Comparison of ENCODE assay signal across 17 cellular contexts in the genomic region with DNA sequence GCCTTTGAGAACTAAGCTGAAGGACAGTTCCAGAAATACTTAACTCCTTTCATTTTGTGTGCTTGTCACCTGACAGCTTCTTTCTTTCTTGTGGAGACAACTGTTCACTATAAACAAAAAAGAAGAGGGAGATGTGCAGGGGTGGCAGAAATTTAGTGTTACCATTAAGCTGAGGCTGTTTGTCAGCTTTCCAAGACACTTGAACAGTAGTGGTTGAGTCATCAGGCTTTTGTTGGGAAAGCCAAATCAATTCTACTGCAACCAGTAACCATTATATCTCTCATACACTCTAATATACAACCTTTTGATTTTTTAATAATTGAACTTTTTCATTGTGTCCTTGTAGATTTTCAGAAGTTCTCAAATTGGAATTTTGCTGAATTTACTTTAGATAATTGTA.
DNase-seq lines count a peak whose midpoint lies in the region; ATAC-seq and TF ChIP-seq lines count a peak whose summit lies in the region.
"Had no signal": no experiment of that assay in that cellular context is flagged by ENCODE, and none has a peak within 500 bp of the region (broad histone marks: within the 10 kb centered on the region; RNA-seq: fewer than 3 reads in every experiment).

No MANE protein-coding gene starts in this region.

- H3K4me1 Mint-ChIP-seq in T-cell: no peaks in the 10 kb centered on the region
- H3K4me1 Mint-ChIP-seq: mesothelial cell of epicardium had no signal

- CTCF ChIA-PET in T-cell (lab: Charles Lee): no interaction called here

- H3K4me3 Mint-ChIP-seq in T-cell: no peak overlapping the region
- H3K4me3 Mint-ChIP-seq: brain, mesothelial cell of epicardium had no signal

- H3K36me3 ChIP-seq in MG63: no peaks in the 10 kb centered on the region
- H3K36me3 ChIP-seq: gastroesophageal sphincter, HAP-1, stomach, uterus had no signal

- H3K4me3 ChIP-seq in MG63: no peak overlapping the region
- H3K4me3 ChIP-seq in choroid plexus epithelial cell (ENCODE audit: low read depth, low read length): no peak overlapping the region
- H3K4me3 ChIP-seq: gastroesophageal sphincter, HAP-1, SK-N-MC, stomach, uterus had no signal

- no peaks in the 10 kb centered on the region for H3K9me3 ChIP-seq in MG63
- H3K9me3 ChIP-seq: HAP-1, stomach, uterus had no signal

- no peaks in the 10 kb centered on the region for H3K27me3 ChIP-seq in MG63
- H3K27me3 ChIP-seq: gastroesophageal sphincter, stomach, uterus had no signal

- no peaks in the 10 kb centered on the region for H3K9me3 Mint-ChIP-seq in T-cell
- H3K9me3 Mint-ChIP-seq: brain, mesothelial cell of epicardium had no signal

- no peak for TF ChIP-seq CTCF in choroid plexus epithelial cell (conservative IDR thresholded peaks at IDR 0.05; ENCODE audit: low read depth, low read length)

- no peak overlapping the region for H3K27ac Mint-ChIP-seq in T-cell
- H3K27ac Mint-ChIP-seq: brain, mesothelial cell of epicardium had no signal

- POLR2A ChIA-PET in T-cell (lab: Charles Lee): no interaction called here

- no peak for ATAC-seq in T-cell (replicated peaks in 1 of 4)
- ATAC-seq: gastroesophageal sphincter had no signal

- peak; percentile 11 for DNase-seq in NCI-H510A treated with DMSO at 0.1 percent for 48 hours (lab: John Stamatoyannopoulos, UW)
- no peak for DNase-seq in NCI-H510A (lab: John Stamatoyannopoulos, UW)
- DNase-seq in MG63: peak; percentile 31
- DNase-seq in choroid plexus epithelial cell (ENCODE audit: low read depth): peak; percentile 37
- peak; percentile 50 for DNase-seq in renal cortical epithelial cell (ENCODE audit: low read depth)
- no peak for DNase-seq in D341Med (ENCODE audit: low spot score)
- DNase-seq in NCI-H524 (lab: John Stamatoyannopoulos, UW): no peak
- DNase-seq in T-cell: no peak
- DNase-seq: Calu3, NCI-H2107, stomach, uterus had no signal

- H3K27me3 Mint-ChIP-seq in T-cell: no peaks in the 10 kb centered on the region

- H3K36me3 Mint-ChIP-seq in T-cell: peaks cover 20% of the 10 kb centered on the region
- H3K36me3 Mint-ChIP-seq: mesothelial cell of epicardium had no signal

Comparison
In these comparisons a context has a peak if more than half of its experiments do, and no peak if none do; other contexts are left out.
1. DNase-seq: peak in NCI-H510A treated with DMSO at 0.1 percent for 48 hours (single experiment), MG63 (single experiment), choroid plexus epithelial cell (single experiment) and renal cortical epithelial cell (single experiment); none in NCI-H510A (single experiment), D341Med (single experiment), NCI-H524 (0 of 2) and T-cell (0 of 34).